ENCODE assay signal across 1 cellular context in genomic region chr12:111368684-111369495, GRCh38.
TF ChIP-seq lines count a peak whose summit lies in the region.

Gene PHETA1, minus strand, starts transcription at chr12:111369095. Its CDS starts 5,668 bp downstream, at chr12:111363427.

TF ChIP-seq in GM12878, 131 proteins besides CTCF, POLR2A, EP300 and RAD21 (continued from another document and continues in another):
- peak; percentile 47 for TF ChIP-seq E4F1 (IDR thresholded peaks at IDR 0.05; ENCODE audit: borderline replicate concordance, partially characterized antibody)
- no peak for TF ChIP-seq ZBTB33 (IDR thresholded peaks at IDR 0.05)
- no peak for TF ChIP-seq ZBTB4 (CRISPR knock-in tag; IDR thresholded peaks at IDR 0.05)
- TF ChIP-seq STAT3 (IDR thresholded peaks at IDR 0.05; ENCODE audit: low read depth, low read length) = no peak
- no peak for TF ChIP-seq IRF3 (IDR thresholded peaks at IDR 0.05)
- peak; percentile 73 for TF ChIP-seq PKNOX1 (IDR thresholded peaks at IDR 0.05)
- no peak for TF ChIP-seq MYC (IDR thresholded peaks at IDR 0.05; ENCODE audit: insufficient read depth, insufficient read length, insufficient replicate concordance, low read length, severe bottlenecking)
- TF ChIP-seq RAD51 (IDR thresholded peaks at IDR 0.05) = no peak
- no peak for TF ChIP-seq ATF7 (IDR thresholded peaks at IDR 0.05; ENCODE audit: low read depth)
- no peak for TF ChIP-seq SRF (IDR thresholded peaks at IDR 0.05; ENCODE audit: low read depth in 2 of 2, low read length in 2 of 2)
- no peak for TF ChIP-seq CUX1 (IDR thresholded peaks at IDR 0.05; ENCODE audit: insufficient replicate concordance, low read depth, low read length)
- TF ChIP-seq SMC3 (IDR thresholded peaks at IDR 0.05; ENCODE audit: borderline replicate concordance, low read length) = no peak
- peak; percentile 90 for TF ChIP-seq SP1 (IDR thresholded peaks at IDR 0.05; ENCODE audit: low read depth, low read length)
- no peak for TF ChIP-seq ZNF274 (IDR thresholded peaks at IDR 0.05; ENCODE audit: insufficient read depth, insufficient read length)
- TF ChIP-seq ATF2 (IDR thresholded peaks at IDR 0.05; ENCODE audit: low read length) = no peak
- 0 out of 2 replicates have a peak, but pooled peaks have one; percentile 33 for TF ChIP-seq RB1 (IDR thresholded peaks at IDR 0.05; ENCODE audit: borderline replicate concordance)
- no peak for TF ChIP-seq TBL1XR1 (IDR thresholded peaks at IDR 0.05; ENCODE audit: low read depth, low read length)
- no peak for TF ChIP-seq TARDBP (IDR thresholded peaks at IDR 0.05; ENCODE audit: borderline replicate concordance)
- TF ChIP-seq HSF1 (IDR thresholded peaks at IDR 0.05; ENCODE audit: low read depth, low read length) = no peak
- no peak for TF ChIP-seq SUPT20H (IDR thresholded peaks at IDR 0.05; ENCODE audit: borderline replicate concordance, control insufficient read depth, low read depth, low read length)
- TF ChIP-seq RBBP5 (conservative IDR thresholded peaks at IDR 0.05) = no peak
- TF ChIP-seq NBN (IDR thresholded peaks at IDR 0.05) = no peak
- no peak for TF ChIP-seq PAX8 (IDR thresholded peaks at IDR 0.05)
- no peak for TF ChIP-seq EED (IDR thresholded peaks at IDR 0.05; ENCODE audit: low read depth)
- TF ChIP-seq BCLAF1 (IDR thresholded peaks at IDR 0.05) = no peak
- no peak for TF ChIP-seq ZBED1 (IDR thresholded peaks at IDR 0.05; ENCODE audit: borderline replicate concordance)
- no peak for TF ChIP-seq FOXK2 (IDR thresholded peaks at IDR 0.05)
- no peak for TF ChIP-seq NR2C2 (IDR thresholded peaks at IDR 0.05; ENCODE audit: borderline replicate concordance, control insufficient read depth, insufficient read length, low read depth)
- TF ChIP-seq NR2C1 (IDR thresholded peaks at IDR 0.05) = peak; percentile 33
- no peak for TF ChIP-seq CHD1 (IDR thresholded peaks at IDR 0.05; ENCODE audit: low read depth, low read length)
- no peak for TF ChIP-seq MLLT1 (IDR thresholded peaks at IDR 0.05)
- no peak for TF ChIP-seq HCFC1 (IDR thresholded peaks at IDR 0.05; ENCODE audit: low read length)
- no peak for TF ChIP-seq KDM1A (IDR thresholded peaks at IDR 0.05; ENCODE audit: borderline replicate concordance)
